Comparison of ENCODE assay signal across 8 cellular contexts in the genomic region with DNA sequence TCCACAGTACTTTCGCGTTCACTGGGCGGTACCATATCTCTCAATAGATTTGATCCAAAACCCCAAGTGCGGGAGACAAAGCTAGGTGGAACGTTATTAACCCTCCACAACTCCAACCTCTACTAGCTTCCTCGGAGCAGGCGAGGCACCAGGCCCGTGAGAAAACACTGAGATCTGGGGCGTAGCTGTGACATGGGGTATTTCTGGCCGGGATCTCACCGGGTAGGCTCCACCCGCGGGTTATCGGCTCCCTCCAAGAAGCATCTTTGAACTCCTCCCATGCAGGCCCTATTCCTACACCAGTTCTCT. TPM values are rescaled to one million over a fixed set of nuclear protein-coding genes. Genes with fewer than 3 reads are reported as not detected.
A peak's percentile ranks its signal among the peaks of the same experiment; 100 is the strongest.
DNase-seq lines count a peak whose midpoint lies in the region; ATAC-seq and TF ChIP-seq lines count a peak whose summit lies in the region.

No MANE protein-coding gene starts in this region.

- peak overlapping the region; percentile 87 for H3K4me3 ChIP-seq in astrocyte of the cerebellum (ENCODE audit: low read depth, low read length)
- peak overlapping the region; percentile 85 for H3K4me3 ChIP-seq in kidney epithelial cell (ENCODE audit: low read depth, low read length)

- DNase-seq in GM20000 (ENCODE audit: low spot score) (peak; percentile 70), astrocyte of the cerebellum (ENCODE audit: low read depth) (no peak), kidney epithelial cell (ENCODE audit: low read depth) (no peak), NCI-H2196 (lab: John Stamatoyannopoulos, UW; ENCODE audit: unreplicated experiment) (no peak)
- no peak for DNase-seq in NK-92 treated with Interleukin-12 subunit alpha and Interleukin-12 subunit beta, amount 100 ng/mL, for 24 hours (lab: John Stamatoyannopoulos, UW)

- peak overlapping the region; percentile 86 for H3K9ac ChIP-seq in ES-I3 (ENCODE audit: low read depth, low read length)

- no peaks in the 10 kb centered on the region for H3K9me3 ChIP-seq in ES-I3 (ENCODE audit: control insufficient read depth, insufficient read depth, low read length)

- no peak for TF ChIP-seq CTCF in GM20000 (IDR thresholded peaks at IDR 0.05; ENCODE audit: extremely low read depth, missing control alignments)
- no peak for TF ChIP-seq CTCF in astrocyte of the cerebellum (IDR thresholded peaks at IDR 0.05; ENCODE audit: low read depth, low read length, missing control alignments)
- no peak for TF ChIP-seq CTCF in kidney epithelial cell (IDR thresholded peaks at IDR 0.05; ENCODE audit: insufficient read depth, low read length, poor library complexity, severe bottlenecking)

- H3K27me3 ChIP-seq in kidney epithelial cell (ENCODE audit: control insufficient read depth, insufficient read depth, low read length), result no peaks in the 10 kb centered on the region

- H3K36me3 ChIP-seq in ES-I3 (ENCODE audit: insufficient read depth, low read length) (no peaks in the 10 kb centered on the region), kidney epithelial cell (ENCODE audit: control insufficient read depth, insufficient read depth, low read length) (no peaks in the 10 kb centered on the region)

- in situ Hi-C loops in astrocyte of the cerebellum (cut with HindIII; ENCODE audit: low sequenced_read_pairs), result no loop called here

- H3K4me1 ChIP-seq in ES-I3 (ENCODE audit: insufficient read depth, low read length), result no peaks in the 10 kb centered on the region

- peak overlapping the region; percentile 51 for H3K27ac ChIP-seq in temporal lobe (ENCODE audit: low read depth, low read length)

- ATAC-seq in HG03469 (IDR thresholded peaks at IDR 0.05; ENCODE audit: unreplicated experiment), result peak; percentile 46

RNA-seq across cellular contexts. Expression of a gene that starts 0.3 kb away (rescaled TPM):
- total RNA-seq in kidney epithelial cell (53.6 and 54.9 TPM in 2 replicates), temporal lobe (115 TPM)

RNA-seq across cellular contexts. Expression of a gene that starts 12.0 kb away (rescaled TPM):
- total RNA-seq in kidney epithelial cell (3.7 and 10.9 TPM in 2 replicates), temporal lobe (11.8 TPM)
